1 cellular context compared by ENCODE assay signal in the genomic region with DNA sequence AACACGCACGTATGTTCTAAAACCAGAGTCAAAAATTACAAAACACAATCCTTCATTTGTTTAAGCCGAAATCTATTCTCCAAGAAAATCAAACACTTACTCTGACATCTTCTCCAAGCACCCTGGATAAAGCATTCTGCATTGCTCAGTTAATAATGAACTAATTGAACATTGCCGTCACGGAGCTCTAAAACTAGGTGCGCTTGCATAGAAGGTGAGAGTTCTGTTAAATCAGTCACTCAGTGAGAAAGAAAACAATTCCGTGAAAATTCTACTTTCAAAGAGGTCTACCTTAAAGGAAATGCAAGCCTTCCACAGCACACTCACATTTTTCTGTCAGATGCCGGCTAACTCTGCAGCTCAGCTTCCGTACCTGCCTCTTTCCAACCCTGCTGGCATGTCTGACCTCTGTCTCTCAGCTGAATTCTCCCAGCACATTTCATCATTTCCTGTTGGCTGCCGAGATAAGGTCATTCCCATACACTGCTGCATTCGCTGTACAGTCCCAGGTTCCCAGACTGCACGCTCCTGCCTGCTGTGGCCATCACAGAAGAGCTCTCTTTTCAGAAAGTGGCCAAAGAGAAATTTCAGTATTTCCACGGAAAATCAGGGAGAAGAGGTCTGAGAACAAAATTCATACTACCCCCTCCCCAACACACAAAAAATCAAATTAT.
TF ChIP-seq lines count a peak whose summit lies in the region.

No MANE protein-coding gene starts in this region.

TF ChIP-seq in HepG2, 621 proteins besides CTCF, POLR2A, EP300 and RAD21 (continued from another document and continues in another):
- TF ChIP-seq, protein P1, sequence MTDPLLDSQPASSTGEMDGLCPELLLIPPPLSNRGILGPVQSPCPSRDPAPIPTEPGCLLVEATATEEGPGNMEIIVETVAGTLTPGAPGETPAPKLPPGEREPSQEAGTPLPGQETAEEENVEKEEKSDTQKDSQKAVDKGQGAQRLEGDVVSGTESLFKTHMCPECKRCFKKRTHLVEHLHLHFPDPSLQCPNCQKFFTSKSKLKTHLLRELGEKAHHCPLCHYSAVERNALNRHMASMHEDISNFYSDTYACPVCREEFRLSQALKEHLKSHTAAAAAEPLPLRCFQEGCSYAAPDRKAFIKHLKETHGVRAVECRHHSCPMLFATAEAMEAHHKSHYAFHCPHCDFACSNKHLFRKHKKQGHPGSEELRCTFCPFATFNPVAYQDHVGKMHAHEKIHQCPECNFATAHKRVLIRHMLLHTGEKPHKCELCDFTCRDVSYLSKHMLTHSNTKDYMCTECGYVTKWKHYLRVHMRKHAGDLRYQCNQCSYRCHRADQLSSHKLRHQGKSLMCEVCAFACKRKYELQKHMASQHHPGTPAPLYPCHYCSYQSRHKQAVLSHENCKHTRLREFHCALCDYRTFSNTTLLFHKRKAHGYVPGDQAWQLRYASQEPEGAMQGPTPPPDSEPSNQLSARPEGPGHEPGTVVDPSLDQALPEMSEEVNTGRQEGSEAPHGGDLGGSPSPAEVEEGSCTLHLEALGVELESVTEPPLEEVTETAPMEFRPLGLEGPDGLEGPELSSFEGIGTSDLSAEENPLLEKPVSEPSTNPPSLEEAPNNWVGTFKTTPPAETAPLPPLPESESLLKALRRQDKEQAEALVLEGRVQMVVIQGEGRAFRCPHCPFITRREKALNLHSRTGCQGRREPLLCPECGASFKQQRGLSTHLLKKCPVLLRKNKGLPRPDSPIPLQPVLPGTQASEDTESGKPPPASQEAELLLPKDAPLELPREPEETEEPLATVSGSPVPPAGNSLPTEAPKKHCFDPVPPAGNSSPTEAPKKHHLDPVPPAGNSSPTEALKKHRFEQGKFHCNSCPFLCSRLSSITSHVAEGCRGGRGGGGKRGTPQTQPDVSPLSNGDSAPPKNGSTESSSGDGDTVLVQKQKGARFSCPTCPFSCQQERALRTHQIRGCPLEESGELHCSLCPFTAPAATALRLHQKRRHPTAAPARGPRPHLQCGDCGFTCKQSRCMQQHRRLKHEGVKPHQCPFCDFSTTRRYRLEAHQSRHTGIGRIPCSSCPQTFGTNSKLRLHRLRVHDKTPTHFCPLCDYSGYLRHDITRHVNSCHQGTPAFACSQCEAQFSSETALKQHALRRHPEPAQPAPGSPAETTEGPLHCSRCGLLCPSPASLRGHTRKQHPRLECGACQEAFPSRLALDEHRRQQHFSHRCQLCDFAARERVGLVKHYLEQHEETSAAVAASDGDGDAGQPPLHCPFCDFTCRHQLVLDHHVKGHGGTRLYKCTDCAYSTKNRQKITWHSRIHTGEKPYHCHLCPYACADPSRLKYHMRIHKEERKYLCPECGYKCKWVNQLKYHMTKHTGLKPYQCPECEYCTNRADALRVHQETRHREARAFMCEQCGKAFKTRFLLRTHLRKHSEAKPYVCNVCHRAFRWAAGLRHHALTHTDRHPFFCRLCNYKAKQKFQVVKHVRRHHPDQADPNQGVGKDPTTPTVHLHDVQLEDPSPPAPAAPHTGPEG (CRISPR knock-in tag; IDR thresholded peaks at IDR 0.05), result no peak
- TF ChIP-seq ZNF225 (CRISPR knock-in tag; IDR thresholded peaks at IDR 0.05) (no peak), SNAI1 (CRISPR knock-in tag; IDR thresholded peaks at IDR 0.05; ENCODE audit: borderline replicate concordance) (no peak), PHF8 (CRISPR knock-in tag; IDR thresholded peaks at IDR 0.05) (0 out of 2 replicates have a peak, but pooled peaks have one; percentile 25), KLF11 (CRISPR knock-in tag; IDR thresholded peaks at IDR 0.05) (no peak), XBP1 (CRISPR knock-in tag; IDR thresholded peaks at IDR 0.05) (no peak), ZFP1 (CRISPR knock-in tag; IDR thresholded peaks at IDR 0.05) (0 out of 2 replicates have a peak, but pooled peaks have one; percentile 38), KAT2B (IDR thresholded peaks at IDR 0.05; ENCODE audit: borderline replicate concordance, low read depth, low read length) (no peak), HNF4G (IDR thresholded peaks at IDR 0.05; ENCODE audit: borderline replicate concordance, low read depth, low read length) (peak; percentile 71; the same call in 1 of the 2 replicates), HNF4G (CRISPR knock-in tag; IDR thresholded peaks at IDR 0.05; ENCODE audit: borderline replicate concordance, low read depth) (no peak), MED13 (CRISPR knock-in tag; IDR thresholded peaks at IDR 0.05) (no peak), ZNF253 (CRISPR knock-in tag; IDR thresholded peaks at IDR 0.05; ENCODE audit: borderline replicate concordance) (no peak), SOX5 (CRISPR knock-in tag; IDR thresholded peaks at IDR 0.05; ENCODE audit: borderline replicate concordance) (peak; percentile 82; the same call in 1 of the 2 replicates), HOXA9 (CRISPR knock-in tag; IDR thresholded peaks at IDR 0.05; ENCODE audit: borderline replicate concordance) (no peak), NKX3-1 (CRISPR knock-in tag; IDR thresholded peaks at IDR 0.05) (no peak), SIN3A (IDR thresholded peaks at IDR 0.05; ENCODE audit: borderline replicate concordance, low read depth, low read length) (peak; percentile 87), SATB2 (CRISPR knock-in tag; IDR thresholded peaks at IDR 0.05) (0 out of 2 replicates have a peak, but pooled peaks have one; percentile 46), KDM3A (CRISPR knock-in tag; IDR thresholded peaks at IDR 0.05; ENCODE audit: low read depth) (peak; percentile 79; the same call in 1 of the 2 replicates), ZNF44 (CRISPR knock-in tag; IDR thresholded peaks at IDR 0.05) (no peak), ZBTB7B (CRISPR knock-in tag; IDR thresholded peaks at IDR 0.05) (no peak), ZNF292 (CRISPR knock-in tag; IDR thresholded peaks at IDR 0.05; ENCODE audit: borderline replicate concordance, low read depth) (peak; percentile 98), ZNF329 (CRISPR knock-in tag; IDR thresholded peaks at IDR 0.05; ENCODE audit: low read depth) (no peak), PITX1 (CRISPR knock-in tag; IDR thresholded peaks at IDR 0.05) (peak; percentile 85), ZFP37 (CRISPR knock-in tag; IDR thresholded peaks at IDR 0.05; ENCODE audit: borderline replicate concordance) (0 out of 2 replicates have a peak, but pooled peaks have one; percentile 49), ZNF607 (CRISPR knock-in tag; IDR thresholded peaks at IDR 0.05; ENCODE audit: borderline replicate concordance) (peak; percentile 81; the same call in 1 of the 2 replicates), KDM4B (CRISPR knock-in tag; IDR thresholded peaks at IDR 0.05) (peak; percentile 95), HCFC1 (IDR thresholded peaks at IDR 0.05; ENCODE audit: low read depth, low read length) (no peak)
- TF ChIP-seq, protein P2, sequence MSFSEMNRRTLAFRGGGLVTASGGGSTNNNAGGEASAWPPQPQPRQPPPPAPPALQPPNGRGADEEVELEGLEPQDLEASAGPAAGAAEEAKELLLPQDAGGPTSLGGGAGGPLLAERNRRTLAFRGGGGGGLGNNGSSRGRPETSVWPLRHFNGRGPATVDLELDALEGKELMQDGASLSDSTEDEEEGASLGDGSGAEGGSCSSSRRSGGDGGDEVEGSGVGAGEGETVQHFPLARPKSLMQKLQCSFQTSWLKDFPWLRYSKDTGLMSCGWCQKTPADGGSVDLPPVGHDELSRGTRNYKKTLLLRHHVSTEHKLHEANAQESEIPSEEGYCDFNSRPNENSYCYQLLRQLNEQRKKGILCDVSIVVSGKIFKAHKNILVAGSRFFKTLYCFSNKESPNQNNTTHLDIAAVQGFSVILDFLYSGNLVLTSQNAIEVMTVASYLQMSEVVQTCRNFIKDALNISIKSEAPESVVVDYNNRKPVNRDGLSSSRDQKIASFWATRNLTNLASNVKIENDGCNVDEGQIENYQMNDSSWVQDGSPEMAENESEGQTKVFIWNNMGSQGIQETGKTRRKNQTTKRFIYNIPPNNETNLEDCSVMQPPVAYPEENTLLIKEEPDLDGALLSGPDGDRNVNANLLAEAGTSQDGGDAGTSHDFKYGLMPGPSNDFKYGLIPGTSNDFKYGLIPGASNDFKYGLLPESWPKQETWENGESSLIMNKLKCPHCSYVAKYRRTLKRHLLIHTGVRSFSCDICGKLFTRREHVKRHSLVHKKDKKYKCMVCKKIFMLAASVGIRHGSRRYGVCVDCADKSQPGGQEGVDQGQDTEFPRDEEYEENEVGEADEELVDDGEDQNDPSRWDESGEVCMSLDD (CRISPR knock-in tag; IDR thresholded peaks at IDR 0.05; ENCODE audit: borderline replicate concordance), result no peak
- TF ChIP-seq, protein P3, sequence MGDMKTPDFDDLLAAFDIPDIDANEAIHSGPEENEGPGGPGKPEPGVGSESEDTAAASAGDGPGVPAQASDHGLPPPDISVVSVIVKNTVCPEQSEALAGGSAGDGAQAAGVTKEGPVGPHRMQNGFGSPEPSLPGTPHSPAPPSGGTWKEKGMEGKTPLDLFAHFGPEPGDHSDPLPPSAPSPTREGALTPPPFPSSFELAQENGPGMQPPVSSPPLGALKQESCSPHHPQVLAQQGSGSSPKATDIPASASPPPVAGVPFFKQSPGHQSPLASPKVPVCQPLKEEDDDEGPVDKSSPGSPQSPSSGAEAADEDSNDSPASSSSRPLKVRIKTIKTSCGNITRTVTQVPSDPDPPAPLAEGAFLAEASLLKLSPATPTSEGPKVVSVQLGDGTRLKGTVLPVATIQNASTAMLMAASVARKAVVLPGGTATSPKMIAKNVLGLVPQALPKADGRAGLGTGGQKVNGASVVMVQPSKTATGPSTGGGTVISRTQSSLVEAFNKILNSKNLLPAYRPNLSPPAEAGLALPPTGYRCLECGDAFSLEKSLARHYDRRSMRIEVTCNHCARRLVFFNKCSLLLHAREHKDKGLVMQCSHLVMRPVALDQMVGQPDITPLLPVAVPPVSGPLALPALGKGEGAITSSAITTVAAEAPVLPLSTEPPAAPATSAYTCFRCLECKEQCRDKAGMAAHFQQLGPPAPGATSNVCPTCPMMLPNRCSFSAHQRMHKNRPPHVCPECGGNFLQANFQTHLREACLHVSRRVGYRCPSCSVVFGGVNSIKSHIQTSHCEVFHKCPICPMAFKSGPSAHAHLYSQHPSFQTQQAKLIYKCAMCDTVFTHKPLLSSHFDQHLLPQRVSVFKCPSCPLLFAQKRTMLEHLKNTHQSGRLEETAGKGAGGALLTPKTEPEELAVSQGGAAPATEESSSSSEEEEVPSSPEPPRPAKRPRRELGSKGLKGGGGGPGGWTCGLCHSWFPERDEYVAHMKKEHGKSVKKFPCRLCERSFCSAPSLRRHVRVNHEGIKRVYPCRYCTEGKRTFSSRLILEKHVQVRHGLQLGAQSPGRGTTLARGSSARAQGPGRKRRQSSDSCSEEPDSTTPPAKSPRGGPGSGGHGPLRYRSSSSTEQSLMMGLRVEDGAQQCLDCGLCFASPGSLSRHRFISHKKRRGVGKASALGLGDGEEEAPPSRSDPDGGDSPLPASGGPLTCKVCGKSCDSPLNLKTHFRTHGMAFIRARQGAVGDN (CRISPR knock-in tag; IDR thresholded peaks at IDR 0.05), result peak; percentile 56; the same call in 1 of the 2 replicates
- TF ChIP-seq, protein P4, sequence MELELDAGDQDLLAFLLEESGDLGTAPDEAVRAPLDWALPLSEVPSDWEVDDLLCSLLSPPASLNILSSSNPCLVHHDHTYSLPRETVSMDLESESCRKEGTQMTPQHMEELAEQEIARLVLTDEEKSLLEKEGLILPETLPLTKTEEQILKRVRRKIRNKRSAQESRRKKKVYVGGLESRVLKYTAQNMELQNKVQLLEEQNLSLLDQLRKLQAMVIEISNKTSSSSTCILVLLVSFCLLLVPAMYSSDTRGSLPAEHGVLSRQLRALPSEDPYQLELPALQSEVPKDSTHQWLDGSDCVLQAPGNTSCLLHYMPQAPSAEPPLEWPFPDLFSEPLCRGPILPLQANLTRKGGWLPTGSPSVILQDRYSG (CRISPR knock-in tag; IDR thresholded peaks at IDR 0.05), result no peak
- TF ChIP-seq, protein P5, sequence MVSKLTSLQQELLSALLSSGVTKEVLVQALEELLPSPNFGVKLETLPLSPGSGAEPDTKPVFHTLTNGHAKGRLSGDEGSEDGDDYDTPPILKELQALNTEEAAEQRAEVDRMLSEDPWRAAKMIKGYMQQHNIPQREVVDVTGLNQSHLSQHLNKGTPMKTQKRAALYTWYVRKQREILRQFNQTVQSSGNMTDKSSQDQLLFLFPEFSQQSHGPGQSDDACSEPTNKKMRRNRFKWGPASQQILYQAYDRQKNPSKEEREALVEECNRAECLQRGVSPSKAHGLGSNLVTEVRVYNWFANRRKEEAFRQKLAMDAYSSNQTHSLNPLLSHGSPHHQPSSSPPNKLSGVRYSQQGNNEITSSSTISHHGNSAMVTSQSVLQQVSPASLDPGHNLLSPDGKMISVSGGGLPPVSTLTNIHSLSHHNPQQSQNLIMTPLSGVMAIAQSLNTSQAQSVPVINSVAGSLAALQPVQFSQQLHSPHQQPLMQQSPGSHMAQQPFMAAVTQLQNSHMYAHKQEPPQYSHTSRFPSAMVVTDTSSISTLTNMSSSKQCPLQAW (CRISPR knock-in tag; IDR thresholded peaks at IDR 0.05), result peak; percentile 88
- TF ChIP-seq, protein P6, sequence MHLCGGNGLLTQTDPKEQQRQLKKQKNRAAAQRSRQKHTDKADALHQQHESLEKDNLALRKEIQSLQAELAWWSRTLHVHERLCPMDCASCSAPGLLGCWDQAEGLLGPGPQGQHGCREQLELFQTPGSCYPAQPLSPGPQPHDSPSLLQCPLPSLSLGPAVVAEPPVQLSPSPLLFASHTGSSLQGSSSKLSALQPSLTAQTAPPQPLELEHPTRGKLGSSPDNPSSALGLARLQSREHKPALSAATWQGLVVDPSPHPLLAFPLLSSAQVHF (CRISPR knock-in tag; IDR thresholded peaks at IDR 0.05), result no peak
- TF ChIP-seq, protein P7, sequence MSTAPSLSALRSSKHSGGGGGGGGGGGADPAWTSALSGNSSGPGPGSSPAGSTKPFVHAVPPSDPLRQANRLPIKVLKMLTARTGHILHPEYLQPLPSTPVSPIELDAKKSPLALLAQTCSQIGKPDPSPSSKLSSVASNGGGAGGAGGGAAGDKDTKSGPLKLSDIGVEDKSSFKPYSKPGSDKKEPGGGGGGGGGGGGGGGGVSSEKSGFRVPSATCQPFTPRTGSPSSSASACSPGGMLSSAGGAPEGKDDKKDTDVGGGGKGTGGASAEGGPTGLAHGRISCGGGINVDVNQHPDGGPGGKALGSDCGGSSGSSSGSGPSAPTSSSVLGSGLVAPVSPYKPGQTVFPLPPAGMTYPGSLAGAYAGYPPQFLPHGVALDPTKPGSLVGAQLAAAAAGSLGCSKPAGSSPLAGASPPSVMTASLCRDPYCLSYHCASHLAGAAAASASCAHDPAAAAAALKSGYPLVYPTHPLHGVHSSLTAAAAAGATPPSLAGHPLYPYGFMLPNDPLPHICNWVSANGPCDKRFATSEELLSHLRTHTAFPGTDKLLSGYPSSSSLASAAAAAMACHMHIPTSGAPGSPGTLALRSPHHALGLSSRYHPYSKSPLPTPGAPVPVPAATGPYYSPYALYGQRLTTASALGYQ (CRISPR knock-in tag; IDR thresholded peaks at IDR 0.05), result peak; percentile 81; the same call in 1 of the 2 replicates
- TF ChIP-seq, protein P8, sequence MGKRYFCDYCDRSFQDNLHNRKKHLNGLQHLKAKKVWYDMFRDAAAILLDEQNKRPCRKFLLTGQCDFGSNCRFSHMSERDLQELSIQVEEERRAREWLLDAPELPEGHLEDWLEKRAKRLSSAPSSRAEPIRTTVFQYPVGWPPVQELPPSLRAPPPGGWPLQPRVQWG (CRISPR knock-in tag; IDR thresholded peaks at IDR 0.05; ENCODE audit: borderline replicate concordance, low read depth), result no peak
